ENCODE assay signal across 15 cellular contexts in the genomic region with DNA sequence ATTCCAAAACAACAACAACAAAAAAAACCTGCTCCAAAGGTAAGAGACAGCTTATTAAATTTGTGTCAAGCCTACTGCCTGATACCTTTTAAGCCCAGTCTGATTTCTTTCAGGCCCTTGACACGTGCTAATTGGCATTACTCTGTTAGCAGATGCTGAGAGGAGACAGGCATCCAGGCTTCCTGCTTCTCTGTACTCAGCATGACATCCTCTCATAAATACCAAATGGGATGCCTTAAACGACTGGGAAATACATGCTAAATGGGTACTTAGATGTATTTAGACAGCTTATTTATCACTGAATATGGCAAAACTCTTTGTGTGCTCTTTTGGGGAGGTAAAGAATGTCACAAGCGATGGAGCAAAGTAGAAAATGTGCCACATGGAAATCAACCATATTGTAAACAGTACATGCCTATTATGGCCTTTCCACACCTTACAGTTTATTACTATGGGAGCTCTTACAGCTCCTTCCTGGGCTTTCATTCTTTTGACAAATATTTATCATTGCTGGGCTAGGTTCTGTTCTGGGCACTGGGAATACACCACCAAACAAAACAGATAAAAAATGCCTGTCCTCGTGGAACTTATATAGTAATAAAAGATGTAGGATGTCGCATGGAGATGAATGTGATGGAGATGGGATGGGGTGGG. TPM values are rescaled to one million over a fixed set of nuclear protein-coding genes. Genes with fewer than 3 reads are reported as not detected.
DNase-seq lines count a peak whose midpoint lies in the region; ATAC-seq and TF ChIP-seq lines count a peak whose summit lies in the region.
"Had no signal": no experiment of that assay in that cellular context is flagged by ENCODE, and none has a peak within 500 bp of the region (broad histone marks: within the 10 kb centered on the region; RNA-seq: fewer than 3 reads in every experiment).

No MANE protein-coding gene starts in this region.

- peak overlapping the region; percentile 88 for H3K18ac ChIP-seq in mesendoderm (ENCODE audit: low read length)

- no peak overlapping the region for H2BK5ac ChIP-seq in mesendoderm (ENCODE audit: low read length)

- no peak for DNase-seq in activated T-cell treated with anti-CD3 and anti-CD28 coated beads, Interleukin-2, amount 50 U/mL, for 72 hours
- DNase-seq in activated T-cell treated with anti-CD3 and anti-CD28 coated beads, Interleukin-2, amount 50 U/mL, for 48 hours = no peak
- DNase-seq in NCI-H1417 treated with DMSO at 0.1 percent for 48 hours (lab: John Stamatoyannopoulos, UW) = peak; percentile 56
- peak; percentile 85 for DNase-seq in mesendoderm
- no peak for DNase-seq in vagina (ENCODE audit: extremely low spot score in 2 of 2)
- no peak for DNase-seq in nephron progenitor cell
- no peak for DNase-seq in anterior cingulate cortex (lab: John Stamatoyannopoulos, UW)
- DNase-seq in activated CD4-positive, alpha-beta T cell treated with anti-CD3 and anti-CD28 coated beads, Interleukin-2, amount 10 ng/mL, durations not matched to agents 7 days and 5 days = no peak
- DNase-seq: CD4-positive, CD25-positive, alpha-beta regulatory T cell; head of caudate nucleus; left ventricle myocardium inferior; NCI-H2081 treated with DMSO at 0.1 percent for 48 hours; nucleus accumbens; substantia nigra had no signal

- no peak for ATAC-seq in activated T-cell treated with anti-CD3 and anti-CD28 coated beads, Interleukin-2, amount 50 U/mL, for 72 hours (replicated peaks in 1 of 2)

- no peaks in the 10 kb centered on the region for H3K27me3 ChIP-seq in mesendoderm (ENCODE audit: insufficient read depth, low read length, poor library complexity)
- no peaks in the 10 kb centered on the region for H3K27me3 ChIP-seq in vagina

- H3K4me3 Mint-ChIP-seq in activated T-cell treated with anti-CD3 and anti-CD28 coated beads, Interleukin-2, amount 50 U/mL, for 72 hours = peak overlapping the region; percentile 27 to 74
- no peak overlapping the region for H3K4me3 Mint-ChIP-seq in nephron progenitor cell
- no peak overlapping the region for H3K4me3 Mint-ChIP-seq in activated CD4-positive, alpha-beta T cell treated with anti-CD3 and anti-CD28 coated beads, Interleukin-2, amount 10 ng/mL, durations not matched to agents 7 days and 5 days
- H3K4me3 Mint-ChIP-seq: CD4-positive, CD25-positive, alpha-beta regulatory T cell had no signal

- no peaks in the 10 kb centered on the region for H3K9me3 ChIP-seq in vagina
- H3K9me3 ChIP-seq: left ventricle myocardium inferior had no signal

- peaks cover 0 to 2% of the 10 kb centered on the region in 2 donors for H3K9me3 Mint-ChIP-seq in activated T-cell treated with anti-CD3 and anti-CD28 coated beads, Interleukin-2, amount 50 U/mL, for 72 hours
- H3K9me3 Mint-ChIP-seq in nephron progenitor cell = peaks cover 5% of the 10 kb centered on the region
- H3K9me3 Mint-ChIP-seq in activated CD4-positive, alpha-beta T cell treated with anti-CD3 and anti-CD28 coated beads, Interleukin-2, amount 10 ng/mL, durations not matched to agents 7 days and 5 days = no peaks in the 10 kb centered on the region
- H3K9me3 Mint-ChIP-seq: CD4-positive, CD25-positive, alpha-beta regulatory T cell had no signal

- no peak overlapping the region for H3K23ac ChIP-seq in mesendoderm (ENCODE audit: low read length)

- no peak overlapping the region for H3K4me3 ChIP-seq in mesendoderm (ENCODE audit: low read length)
- no peak overlapping the region for H3K4me3 ChIP-seq in vagina
- H3K4me3 ChIP-seq: GM12878, left ventricle myocardium inferior had no signal

- no peak overlapping the region for H3K4me2 ChIP-seq in mesendoderm (ENCODE audit: low read length)

- peaks cover 22% of the 10 kb centered on the region for H3K4me1 Mint-ChIP-seq in activated T-cell treated with anti-CD3 and anti-CD28 coated beads, Interleukin-2, amount 50 U/mL, for 72 hours (ENCODE audit: low read depth)
- peaks cover 20% of the 10 kb centered on the region for H3K4me1 Mint-ChIP-seq in nephron progenitor cell
- no peaks in the 10 kb centered on the region for H3K4me1 Mint-ChIP-seq in activated CD4-positive, alpha-beta T cell treated with anti-CD3 and anti-CD28 coated beads, Interleukin-2, amount 10 ng/mL, durations not matched to agents 7 days and 5 days

- H4K5ac ChIP-seq in mesendoderm (ENCODE audit: low read length) = no peak overlapping the region

- no peaks in the 10 kb centered on the region for H3K36me3 ChIP-seq in mesendoderm (ENCODE audit: control insufficient read depth, insufficient read depth, low read length)
- H3K36me3 ChIP-seq in vagina = no peaks in the 10 kb centered on the region
- H3K36me3 ChIP-seq: left ventricle myocardium inferior had no signal

- TF ChIP-seq CTCF in vagina (IDR thresholded peaks at IDR 0.05) (no peak), nephron progenitor cell (IDR thresholded peaks at IDR 0.05) (no peak)

- POLR2A ChIA-PET in activated CD4-positive, alpha-beta T cell treated with anti-CD3 and anti-CD28 coated beads, Interleukin-2, amount 10 ng/mL, durations not matched to agents 7 days and 5 days (lab: Charles Lee) = no interaction called here

- peaks cover 3% of the 10 kb centered on the region in 2 donors for H3K36me3 Mint-ChIP-seq in activated T-cell treated with anti-CD3 and anti-CD28 coated beads, Interleukin-2, amount 50 U/mL, for 72 hours (ENCODE audit: insufficient read depth in 2 of 2)
- H3K36me3 Mint-ChIP-seq in nephron progenitor cell (ENCODE audit: low read depth) = no peaks in the 10 kb centered on the region
- H3K36me3 Mint-ChIP-seq in activated CD4-positive, alpha-beta T cell treated with anti-CD3 and anti-CD28 coated beads, Interleukin-2, amount 10 ng/mL, durations not matched to agents 7 days and 5 days (ENCODE audit: low read depth) = no peaks in the 10 kb centered on the region
- H3K36me3 Mint-ChIP-seq: CD4-positive, CD25-positive, alpha-beta regulatory T cell had no signal

- H3K27ac Mint-ChIP-seq in activated T-cell treated with anti-CD3 and anti-CD28 coated beads, Interleukin-2, amount 50 U/mL, for 72 hours = peak overlapping the region; percentile 85
- H3K27ac Mint-ChIP-seq in nephron progenitor cell = no peak overlapping the region
- no peak overlapping the region for H3K27ac Mint-ChIP-seq in activated CD4-positive, alpha-beta T cell treated with anti-CD3 and anti-CD28 coated beads, Interleukin-2, amount 10 ng/mL, durations not matched to agents 7 days and 5 days

- H2BK15ac ChIP-seq in mesendoderm (replicated peaks; ENCODE audit: low read depth) = no peak overlapping the region

- H2BK120ac ChIP-seq in mesendoderm (ENCODE audit: low read depth, low read length) = peak overlapping the region; percentile 34

- no CpG with 5 or more reads among the region's 5 CpGs for WGBS in mesendoderm (ENCODE audit: extremely low coverage, insufficient coverage, low lambda C conversion rate)

- CTCF ChIA-PET in activated CD4-positive, alpha-beta T cell treated with anti-CD3 and anti-CD28 coated beads, Interleukin-2, amount 10 ng/mL, durations not matched to agents 7 days and 5 days (lab: Charles Lee) = no interaction called here

- intact Hi-C loops in vagina (cut with DNase I) = no loop called here

- H3K4ac ChIP-seq in mesendoderm (ENCODE audit: low read depth, low read length) = peak overlapping the region; percentile 73

- no peaks in the 10 kb centered on the region for H3K79me2 ChIP-seq in mesendoderm (ENCODE audit: control insufficient read depth, insufficient read depth, low read length)

- H3K79me1 ChIP-seq in mesendoderm (ENCODE audit: low read length) = no peaks in the 10 kb centered on the region

- H3K4me1 ChIP-seq in mesendoderm (ENCODE audit: control insufficient read depth, low read depth, low read length) (peaks cover 18% of the 10 kb centered on the region), vagina (peaks cover 20% of the 10 kb centered on the region)

- no peaks in the 10 kb centered on the region for H3K27me3 Mint-ChIP-seq in activated T-cell treated with anti-CD3 and anti-CD28 coated beads, Interleukin-2, amount 50 U/mL, for 72 hours (ENCODE audit: low read depth)
- H3K27me3 Mint-ChIP-seq in nephron progenitor cell (ENCODE audit: low read depth, poor library complexity) = peaks cover 7% of the 10 kb centered on the region
- no peaks in the 10 kb centered on the region for H3K27me3 Mint-ChIP-seq in activated CD4-positive, alpha-beta T cell treated with anti-CD3 and anti-CD28 coated beads, Interleukin-2, amount 10 ng/mL, durations not matched to agents 7 days and 5 days
- H3K27me3 Mint-ChIP-seq: CD4-positive, CD25-positive, alpha-beta regulatory T cell had no signal

- H3K27ac ChIP-seq in mesendoderm (ENCODE audit: low read depth, low read length) = no peak overlapping the region
- peak overlapping the region; percentile 22 for H3K27ac ChIP-seq in vagina
- H3K27ac ChIP-seq: left ventricle myocardium inferior had no signal

- H4K8ac ChIP-seq in mesendoderm (ENCODE audit: low read depth, low read length) = no peak overlapping the region

- no peak for TF ChIP-seq POLR2A in vagina (IDR thresholded peaks at IDR 0.05)

- H3K9ac ChIP-seq in mesendoderm (ENCODE audit: low read length) = no peak overlapping the region

- H3K56ac ChIP-seq in mesendoderm (ENCODE audit: low read length) = no peak overlapping the region

- H2AK5ac ChIP-seq in mesendoderm (ENCODE audit: low read length) = no peak overlapping the region

RNA-seq across cellular contexts. Expression of a gene that starts 11.5 kb away (rescaled TPM):
- total RNA-seq in activated T-cell treated with anti-CD3 and anti-CD28 coated beads, Interleukin-2, amount 50 U/mL, for 72 hours = 10 to 100 TPM; 73.6 to 91.8 TPM
- 6.9 TPM for polyA plus RNA-seq in mesendoderm (2013, experiment 1 of 2)
- 6.7 TPM for polyA plus RNA-seq in mesendoderm (2013, experiment 2 of 2)
- 6.9 TPM for total RNA-seq in vagina
- 10 to 100 TPM; 58.7 to 59.7 TPM for total RNA-seq in activated CD4-positive, alpha-beta T cell treated with anti-CD3 and anti-CD28 coated beads, Interleukin-2, amount 10 ng/mL, durations not matched to agents 7 days and 5 days

RNA-seq across cellular contexts. Expression of a gene that starts 11.9 kb away (rescaled TPM):
- 10 to 100 TPM; 15.1 to 18.2 TPM for total RNA-seq in activated T-cell treated with anti-CD3 and anti-CD28 coated beads, Interleukin-2, amount 50 U/mL, for 72 hours
- 14.7 TPM for polyA plus RNA-seq in mesendoderm (2013, experiment 1 of 2)
- 14.0 TPM for polyA plus RNA-seq in mesendoderm (2013, experiment 2 of 2)
- total RNA-seq in vagina = 20.4 TPM
- 10 to 100 TPM; 10.3 to 10.8 TPM for total RNA-seq in activated CD4-positive, alpha-beta T cell treated with anti-CD3 and anti-CD28 coated beads, Interleukin-2, amount 10 ng/mL, durations not matched to agents 7 days and 5 days

Comparison
In these comparisons a context has a peak if more than half of its experiments do, and no peak if none do; other contexts are left out.
1. DNase-seq: peak in NCI-H1417 treated with DMSO at 0.1 percent for 48 hours (single experiment) and mesendoderm (single experiment); none in activated T-cell treated with anti-CD3 and anti-CD28 coated beads, Interleukin-2, amount 50 U/mL, for 72 hours (0 of 2), activated T-cell treated with anti-CD3 and anti-CD28 coated beads, Interleukin-2, amount 50 U/mL, for 48 hours (0 of 2), vagina (0 of 2), nephron progenitor cell (single experiment), anterior cingulate cortex (0 of 58) and activated CD4-positive, alpha-beta T cell treated with anti-CD3 and anti-CD28 coated beads, Interleukin-2, amount 10 ng/mL, durations not matched to agents 7 days and 5 days (single experiment).
2. H3K4me3 Mint-ChIP-seq: peak in activated T-cell treated with anti-CD3 and anti-CD28 coated beads, Interleukin-2, amount 50 U/mL, for 72 hours (2 of 2); none in nephron progenitor cell (single experiment) and activated CD4-positive, alpha-beta T cell treated with anti-CD3 and anti-CD28 coated beads, Interleukin-2, amount 10 ng/mL, durations not matched to agents 7 days and 5 days (single experiment).